Comparison of ENCODE assay signal across 1 cellular context in the genomic region with DNA sequence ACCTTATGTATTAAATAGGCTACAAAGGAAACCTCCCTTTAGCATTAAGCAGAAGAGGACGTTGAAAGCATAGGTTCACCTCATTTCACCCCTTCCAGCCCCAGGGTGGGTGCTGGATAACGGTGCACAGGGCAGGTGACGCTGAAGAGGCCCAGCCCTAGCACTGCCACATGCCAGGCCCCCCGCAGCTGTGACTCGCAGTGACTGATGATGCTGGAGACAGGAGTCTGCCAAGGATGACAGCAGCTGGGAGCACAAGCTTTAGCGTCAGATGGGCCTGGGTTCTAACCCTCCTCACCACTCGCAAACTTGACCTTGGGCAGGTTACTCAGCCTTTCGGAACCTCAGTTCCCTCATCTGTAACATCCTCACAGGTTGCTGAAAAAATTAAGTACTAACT.
TF ChIP-seq lines count a peak whose summit lies in the region.

No MANE protein-coding gene starts in this region.

TF ChIP-seq in HCT116, 20 proteins besides CTCF, POLR2A, EP300 and RAD21 (continued from another document):
- TF ChIP-seq, protein P1, sequence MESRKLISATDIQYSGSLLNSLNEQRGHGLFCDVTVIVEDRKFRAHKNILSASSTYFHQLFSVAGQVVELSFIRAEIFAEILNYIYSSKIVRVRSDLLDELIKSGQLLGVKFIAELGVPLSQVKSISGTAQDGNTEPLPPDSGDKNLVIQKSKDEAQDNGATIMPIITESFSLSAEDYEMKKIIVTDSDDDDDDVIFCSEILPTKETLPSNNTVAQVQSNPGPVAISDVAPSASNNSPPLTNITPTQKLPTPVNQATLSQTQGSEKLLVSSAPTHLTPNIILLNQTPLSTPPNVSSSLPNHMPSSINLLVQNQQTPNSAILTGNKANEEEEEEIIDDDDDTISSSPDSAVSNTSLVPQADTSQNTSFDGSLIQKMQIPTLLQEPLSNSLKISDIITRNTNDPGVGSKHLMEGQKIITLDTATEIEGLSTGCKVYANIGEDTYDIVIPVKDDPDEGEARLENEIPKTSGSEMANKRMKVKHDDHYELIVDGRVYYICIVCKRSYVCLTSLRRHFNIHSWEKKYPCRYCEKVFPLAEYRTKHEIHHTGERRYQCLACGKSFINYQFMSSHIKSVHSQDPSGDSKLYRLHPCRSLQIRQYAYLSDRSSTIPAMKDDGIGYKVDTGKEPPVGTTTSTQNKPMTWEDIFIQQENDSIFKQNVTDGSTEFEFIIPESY (IDR thresholded peaks at IDR 0.05; ENCODE audit: extremely low read depth, insufficient replicate concordance, low read length): no peak
- TF ChIP-seq JUND (IDR thresholded peaks at IDR 0.05) (no peak), FOSL1 (IDR thresholded peaks at IDR 0.05; ENCODE audit: low read depth) (no peak)
